In genomic region chr12:29390419-29390818, GRCh38 we compare ENCODE assay signal across 8 cellular contexts. TPM values are rescaled to one million over a fixed set of nuclear protein-coding genes. Genes with fewer than 3 reads are reported as not detected.
A peak's percentile ranks its signal among the peaks of the same experiment; 100 is the strongest.
DNase-seq lines count a peak whose midpoint lies in the region; ATAC-seq and TF ChIP-seq lines count a peak whose summit lies in the region.
"Not testable (repeated sequence)": the region's sequence is repeated elsewhere in the genome, so short reads cannot be mapped to it uniquely, and the experiment has no call there.

No MANE protein-coding gene starts in this region.

- CTCF ChIA-PET in T-cell (lab: Charles Lee); activated CD8-positive, alpha-beta T cell treated with anti-CD3 and anti-CD28 coated beads for 36 hours (lab: Charles Lee): not testable (repeated sequence)

- not testable (repeated sequence) for H3K9me3 Mint-ChIP-seq in T-cell; activated CD8-positive, alpha-beta T cell treated with anti-CD3 and anti-CD28 coated beads for 36 hours

- peak overlapping the region; percentile 44 to 57 (median 55) for H3K4me3 Mint-ChIP-seq in T-cell
- H3K4me3 Mint-ChIP-seq in activated CD8-positive, alpha-beta T cell treated with anti-CD3 and anti-CD28 coated beads for 36 hours: peak overlapping the region; percentile 52

- intact Hi-C loops in activated CD8-positive, alpha-beta T cell treated with anti-CD3 and anti-CD28 coated beads for 36 hours (cut with micrococcal nuclease): not testable (repeated sequence)

- peak overlapping the region; percentile 91 to 95 for H3K27ac Mint-ChIP-seq in T-cell
- peak overlapping the region; percentile 87 for H3K27ac Mint-ChIP-seq in activated CD8-positive, alpha-beta T cell treated with anti-CD3 and anti-CD28 coated beads for 36 hours

- H3K27me3 Mint-ChIP-seq in T-cell; activated CD8-positive, alpha-beta T cell treated with anti-CD3 and anti-CD28 coated beads for 36 hours: not testable (repeated sequence)

- not testable (repeated sequence) for H3K4me3 ChIP-seq in cardiac fibroblast (replicated peaks in 1 of 2; ENCODE audit: low read depth in 2 of 2, low read length in 2 of 2)

- peak; percentile 87 to 100 (median 98) for ATAC-seq in T-cell (replicated peaks in 1 of 4)
- peak; percentile 96 for ATAC-seq in activated CD8-positive, alpha-beta T cell treated with anti-CD3 and anti-CD28 coated beads for 36 hours

- H3K36me3 Mint-ChIP-seq in T-cell; activated CD8-positive, alpha-beta T cell treated with anti-CD3 and anti-CD28 coated beads for 36 hours (ENCODE audit: low read depth): not testable (repeated sequence)

- not testable (repeated sequence) for TF ChIP-seq CTCF in activated CD8-positive, alpha-beta T cell treated with anti-CD3 and anti-CD28 coated beads for 36 hours (IDR thresholded peaks at IDR 0.05); cardiac fibroblast (IDR thresholded peaks at IDR 0.05; ENCODE audit: low read depth, low read length)

- peaks cover 17 to 19% (median 18%) of the 10 kb centered on the region in 3 donors for H3K4me1 Mint-ChIP-seq in T-cell
- peaks cover 13% of the 10 kb centered on the region for H3K4me1 Mint-ChIP-seq in activated CD8-positive, alpha-beta T cell treated with anti-CD3 and anti-CD28 coated beads for 36 hours (ENCODE audit: low read depth)

- POLR2A ChIA-PET in T-cell (lab: Charles Lee): interaction anchor here in 1 of 2 donors (1.0 kb wide), 1 partner anchor 10 kb away, joined by 3 read pairs; the partner anchor contains the start of gene ERGIC2
- POLR2A ChIA-PET in activated CD8-positive, alpha-beta T cell treated with anti-CD3 and anti-CD28 coated beads for 36 hours (lab: Charles Lee): not testable (repeated sequence)

- DNase-seq in CD1c-positive myeloid dendritic cell (ENCODE audit: extremely low spot score): peak; percentile 11
- peak; percentile 8 for DNase-seq in HT1080 (ENCODE audit: low read depth)
- DNase-seq in T-cell: peak in 25 of 34 experiments; percentile 9 to 62 (median 34)
- DNase-seq in activated CD8-positive, alpha-beta T cell treated with anti-CD3 and anti-CD28 coated beads for 36 hours: peak; percentile 53
- peak; percentile 59 for DNase-seq in activated gamma-delta T cell treated with Interleukin-2 at 50 U/mL for 16 hours
- peak; percentile 17 to 62 for DNase-seq in cardiac fibroblast (ENCODE audit: low read depth in 2 of 2)
- DNase-seq in lung microvascular endothelial cell (ENCODE audit: low read depth in 2 of 2): peak; percentile 40 to 54
- peak; percentile 14 for DNase-seq in stimulated activated CD4-positive, alpha-beta T cell treated with anti-CD3 and anti-CD28 coated beads, Interleukin-4, amount 100 ng/mL, for 1 hour

RNA-seq across cellular contexts. Expression of gene ERGIC2, which starts 9.4 kb away (rescaled TPM):
- 92.8 and 105 TPM in 2 replicates for total RNA-seq in HT1080 (2014; rRNA removed; shearing (Covaris generic))
- polyA plus RNA-seq in HT1080 (2015; cell fraction: cytosol; rRNA removed): 126 and 141 TPM in 2 replicates
- 80.9 and 122 TPM in 2 replicates for polyA plus RNA-seq in HT1080 (2015; cell fraction: nucleus; rRNA removed)
- total RNA-seq in T-cell (10 to 100 TPM; 35.3 to 62.5 (median 50.5) TPM), lung microvascular endothelial cell (23.8 and 32.3 TPM in 2 replicates)
- total RNA-seq in activated CD8-positive, alpha-beta T cell treated with anti-CD3 and anti-CD28 coated beads for 36 hours: 100 to 1,000 TPM in 1 of 2 experiments, 10 to 100 TPM in 1; 91.8 to 101 TPM

Comparison
In these comparisons a context has a peak if more than half of its experiments do, and no peak if none do; other contexts are left out.
1. DNase-seq: peak in every context shown above with its lines; median percentile 59 in activated gamma-delta T cell treated with Interleukin-2 at 50 U/mL for 16 hours; 53 in activated CD8-positive, alpha-beta T cell treated with anti-CD3 and anti-CD28 coated beads for 36 hours; 47 in lung microvascular endothelial cell; 40 in cardiac fibroblast; 34 in T-cell; 14 in stimulated activated CD4-positive, alpha-beta T cell treated with anti-CD3 and anti-CD28 coated beads, Interleukin-4, amount 100 ng/mL, for 1 hour; 11 in CD1c-positive myeloid dendritic cell; 8 in HT1080.